In the genomic region with DNA sequence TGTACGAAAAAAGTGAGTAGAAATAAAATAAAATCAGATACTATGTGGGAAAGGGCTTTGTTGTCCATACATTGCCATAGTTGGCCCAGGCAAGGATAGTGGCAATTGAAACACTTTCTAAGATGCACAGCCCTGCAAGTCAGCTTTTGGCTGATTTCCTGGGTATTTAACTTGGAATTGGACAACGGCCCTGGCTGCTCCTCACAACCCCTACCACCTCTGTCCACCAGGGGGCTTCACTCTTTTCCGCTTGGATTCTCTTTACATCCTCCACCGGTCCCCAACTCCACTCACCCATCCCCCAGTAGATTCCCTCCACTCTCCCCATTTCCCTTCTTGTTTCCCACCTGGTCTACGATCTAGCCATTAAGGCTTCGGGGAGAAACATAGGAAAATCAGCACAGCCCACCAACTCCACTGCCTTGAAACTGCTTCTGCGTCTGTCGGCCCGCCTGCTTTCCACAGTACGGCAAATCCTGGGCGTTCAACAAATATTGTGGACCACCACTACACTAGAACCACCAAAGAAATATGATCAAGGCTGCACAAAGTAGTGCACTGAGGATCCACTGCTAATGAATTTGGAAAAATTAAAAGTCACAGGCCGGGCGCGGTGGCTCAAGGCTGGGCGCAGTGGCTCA, we compare ENCODE assay signal across 8 cellular contexts. TPM values are rescaled to one million over a fixed set of nuclear protein-coding genes. Genes with fewer than 3 reads are reported as not detected.
DNase-seq lines count a peak whose midpoint lies in the region; ATAC-seq lines count a peak whose summit lies in the region.

No MANE protein-coding gene starts in this region.

- ATAC-seq in memory B cell (ENCODE audit: low read depth) = peak; percentile 41

- peaks cover 1% of the 10 kb centered on the region for H3K9me3 Mint-ChIP-seq in memory B cell

- H3K27me3 Mint-ChIP-seq in memory B cell = peaks cover 11% of the 10 kb centered on the region

- no peaks in the 10 kb centered on the region for H3K36me3 Mint-ChIP-seq in memory B cell

- H3K27ac Mint-ChIP-seq in memory B cell = no peak overlapping the region

- peaks cover 7% of the 10 kb centered on the region for H3K4me1 Mint-ChIP-seq in memory B cell

- H3K4me3 Mint-ChIP-seq in memory B cell = no peak overlapping the region

- peak; percentile 6 for DNase-seq in NCI-H2107 treated with DMSO at 0.1 percent for 48 hours (lab: John Stamatoyannopoulos, UW; ENCODE audit: unreplicated experiment)
- no peak for DNase-seq in NCI-H2107 (lab: John Stamatoyannopoulos, UW)
- peak; percentile 33 to 39 for DNase-seq in NCI-H1930 (lab: John Stamatoyannopoulos, UW)
- DNase-seq in activated CD4-positive, alpha-beta T cell treated with anti-CD3 and anti-CD28 coated beads for 1 hour = peak; percentile 25
- DNase-seq in dermis blood vessel endothelial cell = peak; percentile 72
- DNase-seq in memory B cell (ENCODE audit: low spot score in 2 of 2) = peak; percentile 54 to 56
- peak; percentile 34 for DNase-seq in stimulated activated CD8-positive, alpha-beta memory T cell treated with anti-CD3 and anti-CD28 coated beads, Interleukin-7, amount 100 ng/mL, for 24 hours (ENCODE audit: low read depth)
- DNase-seq in cerebellar nuclear complex (lab: John Stamatoyannopoulos, UW) = no peak

RNA-seq across cellular contexts. Expression of gene GTF3A, which starts 48.6 kb away (rescaled TPM):
- total RNA-seq in dermis blood vessel endothelial cell = 110 and 146 TPM in 2 replicates

Comparison
In these comparisons a context has a peak if more than half of its experiments do, and no peak if none do; other contexts are left out.
1. DNase-seq: peak in NCI-H2107 treated with DMSO at 0.1 percent for 48 hours (single experiment), NCI-H1930 (2 of 2), activated CD4-positive, alpha-beta T cell treated with anti-CD3 and anti-CD28 coated beads for 1 hour (single experiment), dermis blood vessel endothelial cell (single experiment), memory B cell (2 of 2) and stimulated activated CD8-positive, alpha-beta memory T cell treated with anti-CD3 and anti-CD28 coated beads, Interleukin-7, amount 100 ng/mL, for 24 hours (single experiment); none in NCI-H2107 (single experiment) and cerebellar nuclear complex (0 of 2).